Comparison of ENCODE assay signal across 22 cellular contexts in the genomic region with DNA sequence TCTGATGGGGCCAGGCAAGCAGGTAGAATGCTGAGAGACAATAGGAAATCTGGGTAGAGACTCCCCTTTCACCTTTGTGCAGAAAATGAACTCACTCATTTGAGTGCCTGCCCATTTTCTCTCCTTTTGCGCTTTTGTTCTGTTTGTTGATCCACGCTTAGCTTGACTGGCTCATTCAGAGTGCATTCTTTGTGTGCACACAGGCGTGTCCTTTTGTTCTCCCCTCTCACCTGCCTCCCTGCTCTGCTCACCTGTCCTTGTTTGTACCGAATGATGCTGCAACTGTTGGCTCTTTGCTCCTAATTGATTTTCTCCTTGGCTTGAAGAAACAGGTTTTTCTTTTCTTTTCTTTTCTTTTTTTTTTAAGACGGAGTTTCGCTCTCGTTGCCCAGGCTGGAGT. TPM values are rescaled to one million over a fixed set of nuclear protein-coding genes. Genes with fewer than 3 reads are reported as not detected.
DNase-seq lines count a peak whose midpoint lies in the region; ATAC-seq lines count a peak whose summit lies in the region.
"Had no signal": no experiment of that assay in that cellular context is flagged by ENCODE, and none has a peak within 500 bp of the region (broad histone marks: within the 10 kb centered on the region; RNA-seq: fewer than 3 reads in every experiment).

No MANE protein-coding gene starts in this region.

- no peak overlapping the region for H3K27ac ChIP-seq in caudate nucleus (ENCODE audit: low read depth, low read length)
- H3K27ac ChIP-seq: 22Rv1, brain microvascular endothelial cell, dorsolateral prefrontal cortex, transverse colon had no signal

- no peak overlapping the region for H3K4me3 Mint-ChIP-seq in activated CD4-positive, alpha-beta T cell treated with anti-CD3 and anti-CD28 coated beads, Interleukin-2, amount 10 ng/mL, durations not matched to agents 24 days and 14 days
- no peak overlapping the region for H3K4me3 Mint-ChIP-seq in activated T-helper 17 cell treated with anti-CD3 and anti-CD28 coated beads, Interleukin-2, amount 50 U/mL, for 72 hours
- H3K4me3 Mint-ChIP-seq in stimulated activated memory B cell treated with anti-CD40 and anti-IgM and Interleukin-4, amounts not matched to agents 10 μg/mL and 1 μg/mL and 100 μg/mL, for 72 hours, result no peak overlapping the region
- H3K4me3 Mint-ChIP-seq: activated naive CD8-positive, alpha-beta T cell had no signal

- no peak for DNase-seq in activated CD4-positive, alpha-beta T cell treated with anti-CD3 and anti-CD28 coated beads, Interleukin-2, amount 10 ng/mL, durations not matched to agents 24 days and 14 days
- no peak for DNase-seq in activated CD4-positive, alpha-beta T cell treated with anti-CD3 and anti-CD28 coated beads for 4 hours
- DNase-seq in NCI-H2107 (lab: John Stamatoyannopoulos, UW) (peak; percentile 85), caudate nucleus (lab: John Stamatoyannopoulos, UW) (no peak), ACHN (no peak)
- DNase-seq: activated CD4-positive, alpha-beta T cell treated with anti-CD3 and anti-CD28 coated beads for 1 hour; brain microvascular endothelial cell; C1 segment of cervical spinal cord; dorsolateral prefrontal cortex; EL; heart left ventricle; midbrain; nucleus accumbens; SIG-M5; stimulated activated CD4-positive, alpha-beta T cell treated with anti-CD3 and anti-CD28 coated beads, Interleukin-4, amount 100 ng/mL, for 4 hours; T-helper 2 cell; transverse colon had no signal

- ATAC-seq in activated T-helper 17 cell treated with anti-CD3 and anti-CD28 coated beads, Interleukin-2, amount 50 U/mL, for 72 hours (replicated peaks), result no peak
- ATAC-seq in stimulated activated memory B cell treated with anti-CD40 and anti-IgM and Interleukin-4, amounts not matched to agents 10 μg/mL and 1 μg/mL and 100 μg/mL, for 72 hours, result no peak
- no peak for ATAC-seq in GM21737 (IDR thresholded peaks at IDR 0.05; ENCODE audit: unreplicated experiment)
- ATAC-seq: heart left ventricle had no signal

- peaks cover 25% of the 10 kb centered on the region for H3K4me1 Mint-ChIP-seq in activated CD4-positive, alpha-beta T cell treated with anti-CD3 and anti-CD28 coated beads, Interleukin-2, amount 10 ng/mL, durations not matched to agents 24 days and 14 days
- peaks cover 8% of the 10 kb centered on the region for H3K4me1 Mint-ChIP-seq in activated T-helper 17 cell treated with anti-CD3 and anti-CD28 coated beads, Interleukin-2, amount 50 U/mL, for 72 hours
- H3K4me1 Mint-ChIP-seq in stimulated activated memory B cell treated with anti-CD40 and anti-IgM and Interleukin-4, amounts not matched to agents 10 μg/mL and 1 μg/mL and 100 μg/mL, for 72 hours, result peaks cover 63% of the 10 kb centered on the region

- no peaks in the 10 kb centered on the region for H3K27me3 Mint-ChIP-seq in activated CD4-positive, alpha-beta T cell treated with anti-CD3 and anti-CD28 coated beads, Interleukin-2, amount 10 ng/mL, durations not matched to agents 24 days and 14 days
- H3K27me3 Mint-ChIP-seq in activated T-helper 17 cell treated with anti-CD3 and anti-CD28 coated beads, Interleukin-2, amount 50 U/mL, for 72 hours, result no peaks in the 10 kb centered on the region
- H3K27me3 Mint-ChIP-seq in stimulated activated memory B cell treated with anti-CD40 and anti-IgM and Interleukin-4, amounts not matched to agents 10 μg/mL and 1 μg/mL and 100 μg/mL, for 72 hours, result no peaks in the 10 kb centered on the region
- H3K27me3 Mint-ChIP-seq: activated naive CD8-positive, alpha-beta T cell had no signal

- peaks cover 54% of the 10 kb centered on the region for H3K36me3 Mint-ChIP-seq in activated CD4-positive, alpha-beta T cell treated with anti-CD3 and anti-CD28 coated beads, Interleukin-2, amount 10 ng/mL, durations not matched to agents 24 days and 14 days (ENCODE audit: low read depth)
- H3K36me3 Mint-ChIP-seq in activated T-helper 17 cell treated with anti-CD3 and anti-CD28 coated beads, Interleukin-2, amount 50 U/mL, for 72 hours (ENCODE audit: low read depth), result peaks cover 100% of the 10 kb centered on the region
- H3K36me3 Mint-ChIP-seq in stimulated activated memory B cell treated with anti-CD40 and anti-IgM and Interleukin-4, amounts not matched to agents 10 μg/mL and 1 μg/mL and 100 μg/mL, for 72 hours, result peaks cover 54% of the 10 kb centered on the region
- H3K36me3 Mint-ChIP-seq: activated naive CD8-positive, alpha-beta T cell had no signal

- in situ Hi-C loops in ACHN (cut with HindIII; ENCODE audit: low pct_ligation_motif_present, low pct_unique_long_range_greater_than_20kb, low sequenced_read_pairs), result no loop called here

- intact Hi-C loops in activated CD4-positive, alpha-beta T cell treated with anti-CD3 and anti-CD28 coated beads, Interleukin-2, amount 10 ng/mL, durations not matched to agents 24 days and 14 days (cut with micrococcal nuclease), result no loop called here

- no peaks in the 10 kb centered on the region for H3K9me3 Mint-ChIP-seq in activated CD4-positive, alpha-beta T cell treated with anti-CD3 and anti-CD28 coated beads, Interleukin-2, amount 10 ng/mL, durations not matched to agents 24 days and 14 days
- no peaks in the 10 kb centered on the region for H3K9me3 Mint-ChIP-seq in activated T-helper 17 cell treated with anti-CD3 and anti-CD28 coated beads, Interleukin-2, amount 50 U/mL, for 72 hours
- H3K9me3 Mint-ChIP-seq in stimulated activated memory B cell treated with anti-CD40 and anti-IgM and Interleukin-4, amounts not matched to agents 10 μg/mL and 1 μg/mL and 100 μg/mL, for 72 hours, result no peaks in the 10 kb centered on the region

- H3K27ac Mint-ChIP-seq in activated CD4-positive, alpha-beta T cell treated with anti-CD3 and anti-CD28 coated beads, Interleukin-2, amount 10 ng/mL, durations not matched to agents 24 days and 14 days, result peak overlapping the region; percentile 17
- H3K27ac Mint-ChIP-seq in activated T-helper 17 cell treated with anti-CD3 and anti-CD28 coated beads, Interleukin-2, amount 50 U/mL, for 72 hours, result peak overlapping the region; percentile 56
- peak overlapping the region; percentile 62 for H3K27ac Mint-ChIP-seq in stimulated activated memory B cell treated with anti-CD40 and anti-IgM and Interleukin-4, amounts not matched to agents 10 μg/mL and 1 μg/mL and 100 μg/mL, for 72 hours
- H3K27ac Mint-ChIP-seq: activated naive CD8-positive, alpha-beta T cell had no signal

RNA-seq across cellular contexts. Expression of a gene that starts 15.8 kb away (rescaled TPM):
- total RNA-seq in activated CD4-positive, alpha-beta T cell treated with anti-CD3 and anti-CD28 coated beads, Interleukin-2, amount 10 ng/mL, durations not matched to agents 24 days and 14 days, result 65.6 and 67.8 TPM in 2 replicates
- total RNA-seq in activated T-helper 17 cell treated with anti-CD3 and anti-CD28 coated beads, Interleukin-2, amount 50 U/mL, for 72 hours, result 100 to 1,000 TPM in 1 of 2 donors, 10 to 100 TPM in 1; 76.1 to 101 TPM

RNA-seq across cellular contexts. Expression of a gene that starts 34.3 kb away (rescaled TPM):
- total RNA-seq in activated CD4-positive, alpha-beta T cell treated with anti-CD3 and anti-CD28 coated beads, Interleukin-2, amount 10 ng/mL, durations not matched to agents 24 days and 14 days, result 78.3 and 81.5 TPM in 2 replicates
- 100 to 1,000 TPM; 129 to 175 TPM for total RNA-seq in activated T-helper 17 cell treated with anti-CD3 and anti-CD28 coated beads, Interleukin-2, amount 50 U/mL, for 72 hours
